1 cellular context compared by ENCODE assay signal in the genomic region with DNA sequence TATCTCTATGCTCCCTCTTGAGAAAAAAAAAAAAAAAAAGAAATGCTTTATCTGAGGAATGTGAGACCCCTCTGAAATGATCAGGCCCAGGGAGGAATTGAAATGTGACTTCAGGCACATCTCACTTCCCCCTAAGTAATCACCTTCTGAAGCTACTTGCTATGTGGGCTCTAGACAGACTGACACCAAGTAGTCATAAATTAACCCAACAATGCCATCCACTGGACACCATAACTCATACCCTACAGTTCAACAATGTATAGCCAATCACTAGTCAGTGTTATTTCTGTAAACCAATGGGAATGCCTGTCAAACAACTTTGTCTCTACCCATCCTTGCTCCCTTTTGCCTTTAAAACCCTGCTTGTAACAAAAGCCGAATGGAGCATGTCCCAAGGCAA.
TF ChIP-seq lines count a peak whose summit lies in the region.

No MANE protein-coding gene starts in this region.

TF ChIP-seq in WTC11, 78 proteins besides CTCF, POLR2A, EP300 and RAD21 (continued from another document):
- TF ChIP-seq RORB (CRISPR knock-in tag; IDR thresholded peaks at IDR 0.05) (no peak), ZSCAN18 (CRISPR knock-in tag; IDR thresholded peaks at IDR 0.05) (no peak)
- TF ChIP-seq, protein P1, sequence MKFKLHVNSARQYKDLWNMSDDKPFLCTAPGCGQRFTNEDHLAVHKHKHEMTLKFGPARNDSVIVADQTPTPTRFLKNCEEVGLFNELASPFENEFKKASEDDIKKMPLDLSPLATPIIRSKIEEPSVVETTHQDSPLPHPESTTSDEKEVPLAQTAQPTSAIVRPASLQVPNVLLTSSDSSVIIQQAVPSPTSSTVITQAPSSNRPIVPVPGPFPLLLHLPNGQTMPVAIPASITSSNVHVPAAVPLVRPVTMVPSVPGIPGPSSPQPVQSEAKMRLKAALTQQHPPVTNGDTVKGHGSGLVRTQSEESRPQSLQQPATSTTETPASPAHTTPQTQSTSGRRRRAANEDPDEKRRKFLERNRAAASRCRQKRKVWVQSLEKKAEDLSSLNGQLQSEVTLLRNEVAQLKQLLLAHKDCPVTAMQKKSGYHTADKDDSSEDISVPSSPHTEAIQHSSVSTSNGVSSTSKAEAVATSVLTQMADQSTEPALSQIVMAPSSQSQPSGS (CRISPR knock-in tag; IDR thresholded peaks at IDR 0.05; ENCODE audit: borderline replicate concordance, low read depth) = no peak
- TF ChIP-seq, protein P2, sequence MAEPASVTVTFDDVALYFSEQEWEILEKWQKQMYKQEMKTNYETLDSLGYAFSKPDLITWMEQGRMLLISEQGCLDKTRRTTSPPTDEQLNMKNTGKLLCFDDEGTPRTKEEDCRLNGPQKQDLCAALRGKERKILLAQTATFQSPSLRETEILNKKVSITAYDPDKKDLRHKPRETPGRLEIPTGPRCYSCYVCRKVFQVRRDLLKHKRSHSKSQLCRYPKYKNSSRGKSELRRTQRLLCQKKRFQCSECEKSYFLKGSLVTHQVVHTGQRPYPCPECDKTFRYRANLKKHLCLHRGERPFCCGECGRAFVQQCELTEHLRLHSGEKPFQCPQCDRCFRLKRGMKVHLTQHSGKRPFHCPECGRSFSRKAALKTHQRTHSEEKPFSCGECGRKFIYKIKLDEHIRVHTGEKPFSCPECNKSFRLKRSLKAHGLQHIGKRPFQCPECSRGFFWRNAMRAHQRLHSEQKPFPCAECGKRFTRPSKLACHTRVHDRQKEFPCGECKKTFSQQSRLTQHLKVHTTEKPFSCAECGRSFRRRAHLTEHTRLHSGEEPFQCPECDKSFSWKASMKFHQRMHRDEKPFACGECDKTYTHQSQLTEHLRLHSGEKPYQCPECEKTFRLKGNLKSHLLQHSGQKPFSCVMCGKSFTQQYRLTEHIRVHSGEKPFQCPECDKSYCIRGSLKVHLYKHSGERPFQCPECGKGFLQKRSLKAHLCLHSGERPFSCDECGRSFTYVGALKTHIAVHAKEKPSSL (CRISPR knock-in tag; conservative IDR thresholded peaks at IDR 0.05) = no peak
TF ChIP-seq in WTC11: peak in this region for 0.
